Comparison of ENCODE assay signal across 18 cellular contexts in genomic region chr6:64459411-64459810, GRCh38.
"Had no signal": no experiment of that assay in that cellular context is flagged by ENCODE, and none has a peak within 500 bp of the region (broad histone marks: within the 10 kb centered on the region; RNA-seq: fewer than 3 reads in every experiment).

No MANE protein-coding gene starts in this region.

- H3K27ac ChIP-seq: epithelial cell of prostate, heart right ventricle, pancreas, thyroid gland had no signal

- H3K27ac Mint-ChIP-seq: activated CD8-positive, alpha-beta T cell treated with anti-CD3 and anti-CD28 coated beads, Interleukin-2, amount 10 ng/mL, durations not matched to agents 7 days and 5 days; activated naive CD8-positive, alpha-beta T cell treated with anti-CD3 and anti-CD28 coated beads for 36 hours; activated T-cell treated with anti-CD3 and anti-CD28 coated beads, Interleukin-2, amount 50 U/mL, for 72 hours; effector memory CD8-positive, alpha-beta T cell; naive B cell; stimulated activated effector memory CD8-positive, alpha-beta T cell treated with anti-CD3 and anti-CD28 coated beads, Interleukin-12 subunit alpha, Interleukin-12 subunit beta, amount 100 ng/mL, for 72 hours; WTC11 had no signal

- H3K4me1 ChIP-seq: heart right ventricle, pancreas, thyroid gland had no signal

- DNase-seq: activated CD4-positive, alpha-beta T cell treated with anti-CD3 and anti-CD28 coated beads for 48 hours; activated CD8-positive, alpha-beta memory T cell treated with anti-CD3 and anti-CD28 coated beads, Interleukin-2, amount 50 U/mL, for 48 hours; activated CD8-positive, alpha-beta T cell treated with anti-CD3 and anti-CD28 coated beads, Interleukin-2, amount 10 ng/mL, durations not matched to agents 7 days and 5 days; activated naive CD8-positive, alpha-beta T cell treated with anti-CD3 and anti-CD28 coated beads for 36 hours; activated T-cell treated with anti-CD3 and anti-CD28 coated beads, Interleukin-2, amount 50 U/mL, for 72 hours; amygdala; dermis blood vessel endothelial cell; effector memory CD8-positive, alpha-beta T cell; heart right ventricle; naive B cell; pancreas; T-helper 1 cell; T1000; thyroid gland had no signal

- H3K4me3 Mint-ChIP-seq: activated CD8-positive, alpha-beta T cell treated with anti-CD3 and anti-CD28 coated beads, Interleukin-2, amount 10 ng/mL, durations not matched to agents 7 days and 5 days; activated naive CD8-positive, alpha-beta T cell treated with anti-CD3 and anti-CD28 coated beads for 36 hours; activated T-cell treated with anti-CD3 and anti-CD28 coated beads, Interleukin-2, amount 50 U/mL, for 72 hours; effector memory CD8-positive, alpha-beta T cell; naive B cell; stimulated activated effector memory CD8-positive, alpha-beta T cell treated with anti-CD3 and anti-CD28 coated beads, Interleukin-12 subunit alpha, Interleukin-12 subunit beta, amount 100 ng/mL, for 72 hours; WTC11 had no signal

- H3K27me3 ChIP-seq: heart right ventricle, pancreas, thyroid gland had no signal

- H3K36me3 ChIP-seq: heart right ventricle, pancreas, thyroid gland had no signal

- H3K36me3 Mint-ChIP-seq: activated naive CD8-positive, alpha-beta T cell treated with anti-CD3 and anti-CD28 coated beads for 36 hours; naive B cell; stimulated activated effector memory CD8-positive, alpha-beta T cell treated with anti-CD3 and anti-CD28 coated beads, Interleukin-12 subunit alpha, Interleukin-12 subunit beta, amount 100 ng/mL, for 72 hours had no signal

- H3K9me3 ChIP-seq: pancreas, thyroid gland had no signal

- H3K4me1 Mint-ChIP-seq: activated naive CD8-positive, alpha-beta T cell treated with anti-CD3 and anti-CD28 coated beads for 36 hours; naive B cell; stimulated activated effector memory CD8-positive, alpha-beta T cell treated with anti-CD3 and anti-CD28 coated beads, Interleukin-12 subunit alpha, Interleukin-12 subunit beta, amount 100 ng/mL, for 72 hours; WTC11 had no signal

- H3K27me3 Mint-ChIP-seq: activated naive CD8-positive, alpha-beta T cell treated with anti-CD3 and anti-CD28 coated beads for 36 hours; effector memory CD8-positive, alpha-beta T cell; naive B cell had no signal

- H3K4me3 ChIP-seq: heart right ventricle, lung, pancreas, thyroid gland had no signal
